ENCODE assay signal across 12 cellular contexts in the genomic region with DNA sequence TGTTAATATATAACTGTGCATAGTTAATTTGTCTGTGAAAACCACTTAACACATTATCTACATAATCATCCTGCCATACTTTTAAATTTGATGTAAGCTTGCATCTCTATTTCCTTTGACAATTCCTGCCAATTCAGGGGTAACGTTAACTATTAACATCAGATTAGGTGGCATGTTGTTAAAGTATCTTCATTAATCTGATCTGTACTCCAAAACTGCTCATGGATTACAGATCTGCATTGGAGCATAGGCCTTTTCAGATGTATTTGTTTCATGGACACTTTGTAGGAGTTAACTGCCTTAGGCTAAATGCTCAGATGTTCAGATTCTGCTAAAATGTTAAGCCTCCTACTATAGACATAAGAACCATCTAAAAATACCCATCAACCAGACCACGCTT. TPM values are rescaled to one million over a fixed set of nuclear protein-coding genes. Genes with fewer than 3 reads are reported as not detected.
DNase-seq lines count a peak whose midpoint lies in the region; ATAC-seq and TF ChIP-seq lines count a peak whose summit lies in the region.
"Had no signal": no experiment of that assay in that cellular context is flagged by ENCODE, and none has a peak within 500 bp of the region (broad histone marks: within the 10 kb centered on the region; RNA-seq: fewer than 3 reads in every experiment).

No MANE protein-coding gene starts in this region.

- H3K36me3 ChIP-seq in Panc1 (ENCODE audit: control insufficient read depth, insufficient read depth, low read length) (peaks cover 13% of the 10 kb centered on the region), neuronal stem cell (replicated peaks in 1 of 2; ENCODE audit: control insufficient read depth in 2 of 2, insufficient read depth in 2 of 2, low read length in 2 of 2) (peaks cover 23 to 77% of the 10 kb centered on the region in 2 donors)

- H2BK5ac ChIP-seq in neuronal stem cell (ENCODE audit: low read length): no peak overlapping the region

- no peaks in the 10 kb centered on the region; the same call in 1 of the 2 replicates for H3K4me1 ChIP-seq in Panc1 (ENCODE audit: control insufficient read depth, insufficient read depth, low read length)
- peaks cover 2 to 14% of the 10 kb centered on the region in 2 donors for H3K4me1 ChIP-seq in neuronal stem cell (ENCODE audit: control insufficient read depth in 2 of 2, insufficient read depth in 1 of 2, low read depth in 1 of 2, low read length in 2 of 2)

- no peak overlapping the region for H3K4me3 ChIP-seq in Panc1 (ENCODE audit: low read depth in 2 of 2, low read length in 2 of 2)
- H3K4me3 ChIP-seq in epithelial cell of proximal tubule (ENCODE audit: low read depth, low read length): peak overlapping the region; percentile 83
- H3K4me3 ChIP-seq in neuronal stem cell (ENCODE audit: low read length in 2 of 2): no peak overlapping the region

- H2AFZ ChIP-seq in neuronal stem cell (ENCODE audit: low read length): no peak overlapping the region

- peaks cover 62% of the 10 kb centered on the region for H3K36me3 Mint-ChIP-seq in activated naive CD4-positive, alpha-beta T cell treated with anti-CD3 and anti-CD28 coated beads for 36 hours (ENCODE audit: low read depth)
- H3K36me3 Mint-ChIP-seq in stimulated activated naive B cell treated with anti-CD40 and anti-IgM and Interleukin-4, amounts not matched to agents 10 μg/mL and 1 μg/mL and 100 μg/mL, for 72 hours: peaks cover 59 to 76% of the 10 kb centered on the region in 2 donors

- H3K4ac ChIP-seq in neuronal stem cell (ENCODE audit: low read length): no peak overlapping the region

- peak overlapping the region; percentile 91 for H3K4me3 Mint-ChIP-seq in activated naive CD4-positive, alpha-beta T cell treated with anti-CD3 and anti-CD28 coated beads for 36 hours
- peak overlapping the region; percentile 62 to 63 for H3K4me3 Mint-ChIP-seq in stimulated activated naive B cell treated with anti-CD40 and anti-IgM and Interleukin-4, amounts not matched to agents 10 μg/mL and 1 μg/mL and 100 μg/mL, for 72 hours

- H3K27me3 Mint-ChIP-seq in activated naive CD4-positive, alpha-beta T cell treated with anti-CD3 and anti-CD28 coated beads for 36 hours (ENCODE audit: low read depth): no peaks in the 10 kb centered on the region
- no peaks in the 10 kb centered on the region for H3K27me3 Mint-ChIP-seq in stimulated activated naive B cell treated with anti-CD40 and anti-IgM and Interleukin-4, amounts not matched to agents 10 μg/mL and 1 μg/mL and 100 μg/mL, for 72 hours

- H3K9me3 Mint-ChIP-seq in activated naive CD4-positive, alpha-beta T cell treated with anti-CD3 and anti-CD28 coated beads for 36 hours: no peaks in the 10 kb centered on the region
- no peaks in the 10 kb centered on the region for H3K9me3 Mint-ChIP-seq in stimulated activated naive B cell treated with anti-CD40 and anti-IgM and Interleukin-4, amounts not matched to agents 10 μg/mL and 1 μg/mL and 100 μg/mL, for 72 hours

- H2BK12ac ChIP-seq in neuronal stem cell (ENCODE audit: low read length): no peak overlapping the region

- peaks cover 35% of the 10 kb centered on the region for H3K4me1 Mint-ChIP-seq in activated naive CD4-positive, alpha-beta T cell treated with anti-CD3 and anti-CD28 coated beads for 36 hours (ENCODE audit: low read depth)
- H3K4me1 Mint-ChIP-seq in stimulated activated naive B cell treated with anti-CD40 and anti-IgM and Interleukin-4, amounts not matched to agents 10 μg/mL and 1 μg/mL and 100 μg/mL, for 72 hours: peaks cover 19 to 43% of the 10 kb centered on the region in 2 donors

- H3K9me3 ChIP-seq in Panc1 (ENCODE audit: control insufficient read depth, insufficient read depth, low read depth, low read length): no peaks in the 10 kb centered on the region
- no peaks in the 10 kb centered on the region for H3K9me3 ChIP-seq in neuronal stem cell (replicated peaks in 1 of 2; ENCODE audit: control insufficient read depth in 2 of 2, insufficient read depth in 1 of 2, low read depth in 1 of 2, low read length in 2 of 2)

- H4K8ac ChIP-seq in neuronal stem cell (ENCODE audit: low read depth, low read length): no peak overlapping the region

- DNase-seq in activated naive CD4-positive, alpha-beta T cell treated with anti-CD3 and anti-CD28 coated beads for 36 hours: no peak
- DNase-seq in activated naive CD4-positive, alpha-beta T cell (lab: John Stamatoyannopoulos, UW): no peak
- DNase-seq in Panc1 (ENCODE audit: low read depth, low spot score) (no peak), epithelial cell of proximal tubule (ENCODE audit: low read depth) (no peak), neuronal stem cell (ENCODE audit: low spot score) (no peak), NCI-H2196 treated with DMSO at 0.1 percent for 48 hours (lab: John Stamatoyannopoulos, UW; ENCODE audit: unreplicated experiment) (no peak)
- no peak for DNase-seq in stimulated activated naive B cell treated with anti-CD40 and anti-IgM and Interleukin-4, amounts not matched to agents 10 μg/mL and 1 μg/mL and 100 μg/mL, for 72 hours
- DNase-seq: dermis blood vessel endothelial cell, NCI-H1436, nucleus accumbens had no signal

- H4K91ac ChIP-seq in neuronal stem cell (ENCODE audit: low read depth, low read length, poor library complexity): no peak overlapping the region

- CTCF ChIA-PET in activated naive CD4-positive, alpha-beta T cell treated with anti-CD3 and anti-CD28 coated beads for 36 hours (lab: Charles Lee): interaction anchor here (1.5 kb wide), 1 partner anchor 88 kb away, joined by 3 read pairs; no protein-coding TSS in a partner anchor
- CTCF ChIA-PET in Panc1 (lab: Charles Lee): no interaction called here

- no peak overlapping the region for H2BK15ac ChIP-seq in neuronal stem cell (ENCODE audit: low read length)

- intact Hi-C loops in activated naive CD4-positive, alpha-beta T cell treated with anti-CD3 and anti-CD28 coated beads for 36 hours (cut with micrococcal nuclease): no loop called here
- intact Hi-C loops in Panc1 (cut with micrococcal nuclease; ENCODE audit: unreplicated experiment): no loop called here

- H3K79me1 ChIP-seq in neuronal stem cell (ENCODE audit: low read depth, low read length): peaks cover 4% of the 10 kb centered on the region

- TF ChIP-seq CTCF in Panc1 (IDR thresholded peaks at IDR 0.05) (no peak), epithelial cell of proximal tubule (conservative IDR thresholded peaks at IDR 0.05; ENCODE audit: low read depth, low read length) (no peak)

- no peak overlapping the region for H3K14ac ChIP-seq in neuronal stem cell (ENCODE audit: low read length)

- H2AK5ac ChIP-seq in neuronal stem cell (ENCODE audit: low read depth, low read length): no peak overlapping the region

- no peak overlapping the region for H3K9ac ChIP-seq in neuronal stem cell (ENCODE audit: low read depth, low read length, poor library complexity)

- H3K27ac ChIP-seq in Panc1 (ENCODE audit: low read length) (0 out of 2 replicates have a peak overlapping the region, but pooled peaks have one; percentile 17), neuronal stem cell (replicated peaks; ENCODE audit: low read length) (no peak overlapping the region)
- H3K27ac ChIP-seq: RWPE1 had no signal

- ATAC-seq in Panc1: no peak
- no peak for ATAC-seq in stimulated activated naive B cell treated with anti-CD40 and anti-IgM and Interleukin-4, amounts not matched to agents 10 μg/mL and 1 μg/mL and 100 μg/mL, for 72 hours (replicated peaks)
- no peak for ATAC-seq in HG03139 (IDR thresholded peaks at IDR 0.05; ENCODE audit: unreplicated experiment)

- H3K27ac Mint-ChIP-seq in activated naive CD4-positive, alpha-beta T cell treated with anti-CD3 and anti-CD28 coated beads for 36 hours: peak overlapping the region; percentile 46
- peak overlapping the region; percentile 31 for H3K27ac Mint-ChIP-seq in stimulated activated naive B cell treated with anti-CD40 and anti-IgM and Interleukin-4, amounts not matched to agents 10 μg/mL and 1 μg/mL and 100 μg/mL, for 72 hours

- H3K18ac ChIP-seq in neuronal stem cell (ENCODE audit: low read length): no peak overlapping the region

- POLR2A ChIA-PET in Panc1 (lab: Charles Lee): no interaction called here

- H3K23ac ChIP-seq in neuronal stem cell (ENCODE audit: low read depth, low read length, poor library complexity): no peak overlapping the region

- H3K4me2 ChIP-seq in neuronal stem cell (ENCODE audit: insufficient read depth, low read length, poor library complexity, severe bottlenecking): no peak overlapping the region

- in situ Hi-C loops in Panc1 (cut with HindIII; ENCODE audit: low pct_unique_long_range_greater_than_20kb, low sequenced_read_pairs): no loop called here

- H2BK120ac ChIP-seq in neuronal stem cell (ENCODE audit: low read depth, low read length): no peak overlapping the region

- BruUV-seq in Panc1 (replicated peaks; lab: Mats Ljungman, UMichigan): no TSS peak

- H3K27me3 ChIP-seq in Panc1 (ENCODE audit: control insufficient read depth, insufficient read depth, low read length): no peaks in the 10 kb centered on the region
- H3K27me3 ChIP-seq in neuronal stem cell (ENCODE audit: control insufficient read depth in 3 of 3, insufficient read depth in 3 of 3, low read depth in 1 of 3, low read length in 3 of 3): no peaks in the 10 kb centered on the region

- WGBS in neuronal stem cell (ENCODE audit: extremely low coverage in 2 of 2, insufficient read length in 2 of 2, insufficient replicate concordance in 1 of 2), 2 donors: no CpG with 5 or more reads among the region's 2 CpGs

RNA-seq across cellular contexts. Expression of gene RPS6, which starts 3.1 kb away (rescaled TPM):
- total RNA-seq in activated naive CD4-positive, alpha-beta T cell treated with anti-CD3 and anti-CD28 coated beads for 36 hours: 1,000 to 10,000 TPM; 4,224 to 4,246 TPM
- total RNA-seq in Panc1 (2021; ENCODE audit: unreplicated experiment): 486 TPM
- 542 TPM for polyA plus RNA-seq in Panc1 (2012; ENCODE audit: insufficient read length)
- 1,511 and 2,208 TPM in 2 replicates for total RNA-seq in epithelial cell of proximal tubule
- polyA plus RNA-seq in neuronal stem cell (2013, experiment 1 of 2): 2,885 TPM
- polyA plus RNA-seq in neuronal stem cell (2013, experiment 2 of 2): 2,747 TPM

RNA-seq across cellular contexts. Expression of gene ACER2, which starts 31.9 kb away (rescaled TPM):
- 1 to 10 TPM; 2.0 to 2.2 TPM for total RNA-seq in activated naive CD4-positive, alpha-beta T cell treated with anti-CD3 and anti-CD28 coated beads for 36 hours
- 1.3 TPM for total RNA-seq in Panc1 (2021; ENCODE audit: unreplicated experiment)
- polyA plus RNA-seq in Panc1 (2012; ENCODE audit: insufficient read length): 0.48 TPM
- 1.3 and 4.1 TPM in 2 replicates for total RNA-seq in epithelial cell of proximal tubule
- polyA plus RNA-seq in neuronal stem cell (2013, experiment 1 of 2): 4.5 TPM
- 4.6 TPM for polyA plus RNA-seq in neuronal stem cell (2013, experiment 2 of 2)
